In the genomic region with DNA sequence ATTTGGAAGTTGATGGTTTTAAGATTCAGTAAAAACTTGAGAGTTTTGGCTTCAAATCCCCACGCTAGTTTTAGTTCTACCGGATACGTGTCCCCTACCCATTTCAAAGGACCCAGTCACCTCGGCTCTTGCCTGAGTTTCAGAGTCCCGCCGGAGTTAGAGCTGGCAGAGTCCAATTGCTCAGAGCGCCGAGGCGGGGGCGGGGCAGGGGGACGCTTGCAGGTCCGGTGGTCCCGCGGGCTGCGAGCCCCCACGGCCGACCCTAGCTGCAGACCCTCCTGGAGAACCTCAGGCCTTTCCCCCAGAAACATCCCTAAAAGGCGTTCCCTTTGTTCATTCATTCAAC, we compare ENCODE assay signal across 8 cellular contexts. TPM values are rescaled to one million over a fixed set of nuclear protein-coding genes. Genes with fewer than 3 reads are reported as not detected.
DNase-seq lines count a peak whose midpoint lies in the region; ATAC-seq and TF ChIP-seq lines count a peak whose summit lies in the region.

No MANE protein-coding gene starts in this region.

- CTCF ChIA-PET in OCI-LY7 (lab: Charles Lee; ENCODE audit: unreplicated experiment) = no interaction called here

- in situ Hi-C loops in KBM-7 (cut with MboI; ENCODE audit: low pct_unique_long_range_greater_than_20kb, low sequenced_read_pairs) = no loop called here

- H4K20me1 ChIP-seq in OCI-LY7 (ENCODE audit: insufficient read depth, low read length) = no peaks in the 10 kb centered on the region

- no peak for TF ChIP-seq CTCF in OCI-LY7 (conservative IDR thresholded peaks at IDR 0.05; ENCODE audit: low read length)

- no peaks in the 10 kb centered on the region for H3K9me3 ChIP-seq in OCI-LY7 (ENCODE audit: low read length)

- H3K9ac ChIP-seq in rectal smooth muscle tissue (ENCODE audit: low read length) = peak overlapping the region; percentile 50

- DNase-seq in OCI-LY7 (ENCODE audit: low spot score) (peak; percentile 83), left ventricle myocardium superior (peak; percentile 63), SIG-M5 (lab: John Stamatoyannopoulos, UW) (no peak), KBM-7 (no peak)
- peak; percentile 43 for DNase-seq in activated naive CD4-positive, alpha-beta T cell treated with anti-CD3 and anti-CD28 coated beads, Interleukin-2, amount 50 U/mL, for 16 hours

- H3K4me2 ChIP-seq in OCI-LY7 (ENCODE audit: low read length) = peak overlapping the region; percentile 83

- peak overlapping the region; percentile 93 for H2AFZ ChIP-seq in OCI-LY7 (ENCODE audit: low read length)

- H3K27ac ChIP-seq in OCI-LY7 (ENCODE audit: low read depth, low read length, poor library complexity, severe bottlenecking) (peak overlapping the region; percentile 90), rectal smooth muscle tissue (ENCODE audit: low read depth, low read length) (peak overlapping the region; percentile 93)

- POLR2A ChIA-PET in OCI-LY7 (lab: Charles Lee) = interaction anchor here (0.6 kb wide), 2 partner anchors 83 to 176 kb away, joined by 3 to 5 read pairs; a partner anchor contains a TSS

- intact Hi-C loops in OCI-LY7 (cut with micrococcal nuclease; ENCODE audit: unreplicated experiment) = loop anchor here (2.0 kb wide), 1 partner anchor 94 kb away; no protein-coding TSS in a partner anchor
- intact Hi-C loops in left ventricle myocardium superior (cut with micrococcal nuclease) = loop anchor here (2.0 kb wide), 1 partner anchor 56 kb away; a partner anchor contains a TSS

- peak; percentile 28 for ATAC-seq in GM18867 (IDR thresholded peaks at IDR 0.05; ENCODE audit: unreplicated experiment)
- ATAC-seq in HG03025 (IDR thresholded peaks at IDR 0.05; ENCODE audit: low FRiP score, unreplicated experiment) = peak; percentile 24
- ATAC-seq in left ventricle myocardium superior = peak; percentile 71

- BruUV-seq in OCI-LY7 (replicated peaks; lab: Mats Ljungman, UMichigan) = TSS peak; percentile 81

- H3K79me2 ChIP-seq in OCI-LY7 (ENCODE audit: insufficient read depth, low read depth, low read length) = peaks cover 38% of the 10 kb centered on the region

- peaks cover 25% of the 10 kb centered on the region for H3K4me1 ChIP-seq in OCI-LY7 (ENCODE audit: insufficient read depth, low read length, poor library complexity, severe bottlenecking)
- peaks cover 20% of the 10 kb centered on the region for H3K4me1 ChIP-seq in rectal smooth muscle tissue (ENCODE audit: control insufficient read depth, insufficient read depth, low read length)

- H3K36me3 ChIP-seq in OCI-LY7 (ENCODE audit: insufficient read depth, low read length) = peaks cover 14% of the 10 kb centered on the region
- peaks cover 3% of the 10 kb centered on the region for H3K36me3 ChIP-seq in rectal smooth muscle tissue (ENCODE audit: control insufficient read depth, insufficient read depth, low read length)

- H3K4me3 ChIP-seq in OCI-LY7 (ENCODE audit: low read depth, low read length, poor library complexity, severe bottlenecking) (peak overlapping the region; percentile 81), rectal smooth muscle tissue (ENCODE audit: low read length) (peak overlapping the region; percentile 73)

- no peaks in the 10 kb centered on the region for H3K9me2 ChIP-seq in OCI-LY7 (ENCODE audit: insufficient read depth, low read length)

- H3K27me3 ChIP-seq in rectal smooth muscle tissue (ENCODE audit: control insufficient read depth, insufficient read depth, low read length) = no peaks in the 10 kb centered on the region

RNA-seq across cellular contexts. Expression of a gene that starts 0.8 kb away (rescaled TPM):
- total RNA-seq in OCI-LY7 (2014; rRNA removed; shearing (Covaris generic)) = 38.9 and 40.2 TPM in 2 replicates
- total RNA-seq in OCI-LY7 (2022) = 54.4 and 58.2 TPM in 2 replicates
- total RNA-seq in left ventricle myocardium superior = 50.6 TPM

RNA-seq across cellular contexts. Expression of a gene that starts 56.3 kb away (rescaled TPM):
- 1.6 and 1.7 TPM in 2 replicates for total RNA-seq in OCI-LY7 (2014; rRNA removed; shearing (Covaris generic))
- total RNA-seq in OCI-LY7 (2022) = 4.3 and 4.8 TPM in 2 replicates
- 23.0 TPM for total RNA-seq in left ventricle myocardium superior

Comparison
In these comparisons a context has a peak if more than half of its experiments do, and no peak if none do; other contexts are left out.
1. DNase-seq: peak in OCI-LY7 (single experiment), activated naive CD4-positive, alpha-beta T cell treated with anti-CD3 and anti-CD28 coated beads, Interleukin-2, amount 50 U/mL, for 16 hours (single experiment) and left ventricle myocardium superior (single experiment); none in SIG-M5 (single experiment) and KBM-7 (single experiment).
2. Peak in every context shown above with its lines, with median percentiles within 50 percentile points of each other: ATAC-seq.